19 cellular contexts compared by ENCODE assay signal in genomic region chr2:205032093-205032551, GRCh38.
"Had no signal": no experiment of that assay in that cellular context is flagged by ENCODE, and none has a peak within 500 bp of the region (broad histone marks: within the 10 kb centered on the region; RNA-seq: fewer than 3 reads in every experiment).

No MANE protein-coding gene starts in this region.

- H3K9ac ChIP-seq: neural progenitor cell had no signal

- DNase-seq: dorsolateral prefrontal cortex; effector CD8-positive, alpha-beta T cell; foreskin melanocyte; head of caudate nucleus; kidney; left cardiac atrium; nucleus accumbens; ovary; right cardiac atrium; stimulated activated CD4-positive, alpha-beta T cell treated with anti-CD3 and anti-CD28 coated beads, Interleukin-4, amount 100 ng/mL, for 1 hour; stimulated activated CD8-positive, alpha-beta memory T cell treated with anti-CD3 and anti-CD28 coated beads, Interleukin-4, amount 100 ng/mL, for 48 hours; stimulated activated naive CD8-positive, alpha-beta T cell treated with anti-CD3 and anti-CD28 coated beads, Interleukin-15, Interleukin-2, amounts not matched to agents 100 U/mL and 50 U/mL, for 24 hours; tibial artery; upper lobe of right lung had no signal

- H3K4me2 ChIP-seq: hepatocyte, neural progenitor cell had no signal

- H3K9me3 ChIP-seq: ovary, tibial artery, upper lobe of right lung, vagina had no signal

- H3K36me3 ChIP-seq: neural progenitor cell, ovary, tibial artery, upper lobe of right lung, vagina had no signal

- H2AFZ ChIP-seq: hepatocyte, neural progenitor cell had no signal

- H3K79me2 ChIP-seq: hepatocyte had no signal

- H3K27ac ChIP-seq: dorsolateral prefrontal cortex, hepatocyte, neural progenitor cell, ovary, tibial artery, upper lobe of right lung, vagina had no signal

- H3K4me1 ChIP-seq: neural progenitor cell, tibial artery, upper lobe of right lung, vagina had no signal

- H3K27me3 ChIP-seq: dorsolateral prefrontal cortex, hepatocyte, neural progenitor cell, ovary, tibial artery, upper lobe of right lung, vagina had no signal

- ATAC-seq: left cardiac atrium; natural killer cell treated with Interleukin-12 subunit alpha and Interleukin-12 subunit beta and Interleukin-15 and Interleukin-18, amount 100 ng/mL, for 72 hours; right cardiac atrium; stimulated activated effector memory CD8-positive, alpha-beta T cell treated with anti-CD3 and anti-CD28 coated beads, Interleukin-12 subunit alpha, Interleukin-12 subunit beta, amount 100 ng/mL, for 72 hours; stimulated activated naive CD8-positive, alpha-beta T cell treated with anti-CD3 and anti-CD28 coated beads, Interleukin-15, Interleukin-2, amounts not matched to agents 100 U/mL and 50 U/mL, for 24 hours; upper lobe of right lung had no signal

- H3K4me3 ChIP-seq: dorsolateral prefrontal cortex, hepatocyte, neural progenitor cell, ovary, tibial artery, upper lobe of right lung, vagina had no signal
